In genomic region chr10:4514445-4515108, GRCh38 we compare ENCODE assay signal across 8 cellular contexts.
DNase-seq lines count a peak whose midpoint lies in the region; ATAC-seq and TF ChIP-seq lines count a peak whose summit lies in the region.
"Had no signal": no experiment of that assay in that cellular context is flagged by ENCODE, and none has a peak within 500 bp of the region (broad histone marks: within the 10 kb centered on the region; RNA-seq: fewer than 3 reads in every experiment).

No MANE protein-coding gene starts in this region.

- H2AK5ac ChIP-seq in IMR-90 (ENCODE audit: low read depth, low read length), result peak overlapping the region; percentile 54; the same call in 1 of the 2 replicates

- no peak overlapping the region for H3K9ac ChIP-seq in IMR-90 (ENCODE audit: low read depth, low read length)
- H3K9ac ChIP-seq: KMS-11 had no signal

- H3K27ac ChIP-seq in IMR-90 (ENCODE audit: insufficient read depth, low read length) (no peak overlapping the region), tibial nerve (peak overlapping the region in 3 of 4 donors; percentile 50 to 63 (median 63))
- H3K27ac ChIP-seq: KMS-11 had no signal

- H2AK9ac ChIP-seq in IMR-90 (replicated peaks; ENCODE audit: low read depth, low read length, poor library complexity), result no peak overlapping the region

- no TSS peak for BruUV-seq in IMR-90 (replicated peaks; lab: Mats Ljungman, UMichigan)

- intact Hi-C loops in IMR-90 (cut with micrococcal nuclease), result loop anchor here (5.0 to 10.0 kb wide), 3 partner anchors 138 to 1320 kb away; no protein-coding TSS in a partner anchor

- H2BK20ac ChIP-seq in IMR-90 (ENCODE audit: low read depth, low read length), result no peak overlapping the region

- H3K36me3 ChIP-seq in IMR-90 (ENCODE audit: control insufficient read depth, insufficient read depth, low read length) (no peaks in the 10 kb centered on the region), tibial nerve (no peaks in the 10 kb centered on the region)

- no peak overlapping the region for H3K56ac ChIP-seq in IMR-90 (ENCODE audit: extremely low read depth, insufficient read depth, low read length)

- CTCF ChIA-PET in IMR-90 (lab: Yijun Ruan, JAX), result no interaction called here

- TF ChIP-seq CTCF in IMR-90 (conservative IDR thresholded peaks at IDR 0.05; ENCODE audit: low read depth, low read length) (no peak), tibial nerve (IDR thresholded peaks at IDR 0.05) (no peak)

- no peak overlapping the region for H2BK5ac ChIP-seq in IMR-90 (ENCODE audit: low read depth, low read length, poor library complexity, severe bottlenecking)

- dilution Hi-C loops in IMR-90 (cut with HindIII; ENCODE audit: low sequenced_read_pairs, unreplicated experiment), result no loop called here

- H3K4me1 ChIP-seq in IMR-90 (ENCODE audit: control insufficient read depth, insufficient read depth, low read length), result no peaks in the 10 kb centered on the region
- peaks cover 0 to 33% (median 5%) of the 10 kb centered on the region in 4 donors for H3K4me1 ChIP-seq in tibial nerve

- no peak overlapping the region for H4K91ac ChIP-seq in IMR-90 (ENCODE audit: insufficient read depth, low read depth, low read length)

- H3K18ac ChIP-seq in IMR-90 (ENCODE audit: low read depth, low read length), result no peak overlapping the region

- H3K9me1 ChIP-seq in IMR-90 (ENCODE audit: insufficient read depth, low read length), result no peaks in the 10 kb centered on the region

- no peaks in the 10 kb centered on the region for H3K27me3 ChIP-seq in IMR-90 (ENCODE audit: control insufficient read depth, insufficient read depth, low read length)
- H3K27me3 ChIP-seq in tibial nerve, result no peaks in the 10 kb centered on the region

- H3K9me3 ChIP-seq in IMR-90 (ENCODE audit: control insufficient read depth, insufficient read depth, low read length) (0 out of 2 replicates have a peak, but pooled peaks cover 2% of the 10 kb centered on the region), tibial nerve (no peaks in the 10 kb centered on the region)

- no peak overlapping the region for H2AFZ ChIP-seq in IMR-90 (replicated peaks; ENCODE audit: low read length, poor library complexity)

- TF ChIP-seq POLR2A in IMR-90 (IDR thresholded peaks at IDR 0.05; ENCODE audit: low read depth, low read length) (no peak), tibial nerve (IDR thresholded peaks at IDR 0.05) (no peak)

- H4K20me1 ChIP-seq in IMR-90 (ENCODE audit: insufficient read depth, low read length), result no peaks in the 10 kb centered on the region

- H2BK120ac ChIP-seq in IMR-90 (ENCODE audit: low read depth, low read length), result peak overlapping the region; percentile 48

- no peak for DNase-seq in IMR-90
- peak; percentile 51 for DNase-seq in globus pallidus (ENCODE audit: low spot score)
- DNase-seq in tibial nerve (ENCODE audit: low spot score in 2 of 2), result peak; percentile 28 to 43
- DNase-seq in islet precursor cell, result no peak
- no peak for DNase-seq in iPS-NIHi7 (ENCODE audit: extremely low spot score)
- no peak for DNase-seq in NCI-H1417 (lab: John Stamatoyannopoulos, UW)

- no peak overlapping the region for H3K14ac ChIP-seq in IMR-90 (replicated peaks; ENCODE audit: low read depth, low read length)

- ATAC-seq in GM21390 (IDR thresholded peaks at IDR 0.05; ENCODE audit: unreplicated experiment), result peak; percentile 85
- ATAC-seq in IMR-90 (ENCODE audit: low read depth), result no peak

- TF ChIP-seq RAD21 in IMR-90 (IDR thresholded peaks at IDR 0.05; ENCODE audit: low read length), result no peak

- peak overlapping the region; percentile 35; the same call in 1 of the 2 replicates for H3K4ac ChIP-seq in IMR-90 (ENCODE audit: low read depth, low read length)

- POLR2A ChIA-PET in IMR-90 (lab: Charles Lee; ENCODE audit: unreplicated experiment), result no interaction called here

- peak overlapping the region; percentile 80; the same call in 2 of the 3 replicates for H2BK15ac ChIP-seq in IMR-90 (ENCODE audit: low read depth, low read length)

- in situ Hi-C loops in IMR-90 (cut with MboI; ENCODE audit: low sequenced_read_pairs), result loop anchor here (25.0 kb wide), 1 partner anchor 1302 kb away; no protein-coding TSS in a partner anchor

- peak in 1 of 2 donors; percentile 80 for TF ChIP-seq EP300 in tibial nerve (IDR thresholded peaks at IDR 0.05)

- no peak overlapping the region for H4K8ac ChIP-seq in IMR-90 (ENCODE audit: low read depth in 2 of 2, low read length in 2 of 2)

- H3K4me3 ChIP-seq in IMR-90 (ENCODE audit: insufficient read depth, low read depth, low read length), result no peak overlapping the region
- H3K4me3 ChIP-seq in tibial nerve, result no peak overlapping the region

- 90% methylated on average over 10 of the region's 19 CpGs; no CpG with 5 or more reads in 1 of the 2 experiments for WGBS in IMR-90 (ENCODE audit: extremely low coverage in 2 of 2, insufficient read length in 1 of 2), 2 experiments
- 51 to 61% methylated on average over 19 of the region's 19 CpGs for WGBS in tibial nerve, 2 donors

- no peaks in the 10 kb centered on the region for H3K79me1 ChIP-seq in IMR-90 (ENCODE audit: low read depth in 1 of 2, low read length in 2 of 2)

- no peak overlapping the region for H4K5ac ChIP-seq in IMR-90 (ENCODE audit: low read depth, low read length)

- no peak overlapping the region; the same call in 1 of the 2 replicates for H3K23ac ChIP-seq in IMR-90 (ENCODE audit: low read depth, low read length)

- no peak overlapping the region for H3K4me2 ChIP-seq in IMR-90 (ENCODE audit: low read depth, low read length)
- H3K4me2 ChIP-seq: KMS-11 had no signal

TF ChIP-seq in IMR-90, 13 proteins besides CTCF, POLR2A, EP300 and RAD21:
- no peak for TF ChIP-seq MAFK (IDR thresholded peaks at IDR 0.05; ENCODE audit: low read depth, low read length)
- TF ChIP-seq RFX5 (IDR thresholded peaks at IDR 0.05; ENCODE audit: low read depth, low read length), result no peak
- TF ChIP-seq, protein P1, sequence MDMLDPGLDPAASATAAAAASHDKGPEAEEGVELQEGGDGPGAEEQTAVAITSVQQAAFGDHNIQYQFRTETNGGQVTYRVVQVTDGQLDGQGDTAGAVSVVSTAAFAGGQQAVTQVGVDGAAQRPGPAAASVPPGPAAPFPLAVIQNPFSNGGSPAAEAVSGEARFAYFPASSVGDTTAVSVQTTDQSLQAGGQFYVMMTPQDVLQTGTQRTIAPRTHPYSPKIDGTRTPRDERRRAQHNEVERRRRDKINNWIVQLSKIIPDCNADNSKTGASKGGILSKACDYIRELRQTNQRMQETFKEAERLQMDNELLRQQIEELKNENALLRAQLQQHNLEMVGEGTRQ (IDR thresholded peaks at IDR 0.05; ENCODE audit: low read depth, low read length), result no peak
- TF ChIP-seq SMC3 (IDR thresholded peaks at IDR 0.05; ENCODE audit: low read depth, low read length), result no peak
- no peak for TF ChIP-seq BHLHE40 (IDR thresholded peaks at IDR 0.05; ENCODE audit: low read depth, low read length)

Comparison
In these comparisons a context has a peak if more than half of its experiments do, and no peak if none do; other contexts are left out.
1. DNase-seq: peak in globus pallidus (single experiment) and tibial nerve (2 of 2); none in IMR-90 (single experiment), islet precursor cell (single experiment), iPS-NIHi7 (single experiment) and NCI-H1417 (0 of 3).